In genomic region chr10:104440221-104440620, GRCh38 we compare ENCODE assay signal across 21 cellular contexts.
"Had no signal": no experiment of that assay in that cellular context is flagged by ENCODE, and none has a peak within 500 bp of the region (broad histone marks: within the 10 kb centered on the region; RNA-seq: fewer than 3 reads in every experiment).

No MANE protein-coding gene starts in this region.

- H3K36me3 ChIP-seq: brain microvascular endothelial cell, gastroesophageal sphincter, heart left ventricle, ovary, prostate gland, upper lobe of right lung had no signal

- H3K9me3 ChIP-seq: gastroesophageal sphincter, heart left ventricle, ovary, prostate gland, upper lobe of right lung had no signal

- H3K4me1 ChIP-seq: gastroesophageal sphincter, heart left ventricle, prostate gland, upper lobe of right lung had no signal

- H3K27me3 ChIP-seq: brain microvascular endothelial cell, gastroesophageal sphincter, heart left ventricle, ovary, upper lobe of right lung had no signal

- ATAC-seq: activated CD8-positive, alpha-beta memory T cell treated with anti-CD3 and anti-CD28 coated beads, Interleukin-2, amount 10 ng/mL, durations not matched to agents 7 days and 5 days; activated CD8-positive, alpha-beta T cell treated with anti-CD3 and anti-CD28 coated beads for 36 hours; gastroesophageal sphincter; heart left ventricle; left cardiac atrium; natural killer cell treated with Interleukin-12 subunit alpha and Interleukin-12 subunit beta and Interleukin-15 and Interleukin-18, amount 100 ng/mL, for 72 hours; upper lobe of right lung had no signal

- H3K27ac ChIP-seq: brain microvascular endothelial cell, gastroesophageal sphincter, heart left ventricle, ovary, prostate gland, upper lobe of right lung had no signal

- H3K4me3 ChIP-seq: gastroesophageal sphincter, heart left ventricle, ovary, prostate gland, upper lobe of right lung had no signal

- DNase-seq: activated CD4-positive, alpha-beta T cell treated with anti-CD3 and anti-CD28 coated beads, Interleukin-2, amount 10 ng/mL, durations not matched to agents 7 days and 5 days; activated CD8-positive, alpha-beta memory T cell treated with anti-CD3 and anti-CD28 coated beads, Interleukin-2, amount 10 ng/mL, durations not matched to agents 7 days and 5 days; activated CD8-positive, alpha-beta T cell treated with anti-CD3 and anti-CD28 coated beads for 36 hours; activated effector memory CD4-positive, alpha-beta T cell treated with anti-CD3 and anti-CD28 coated beads, Interleukin-2, amount 50 U/mL, for 16 hours; activated naive CD4-positive, alpha-beta T cell treated with anti-CD3 and anti-CD28 coated beads, Interleukin-2, amount 10 ng/mL, durations not matched to agents 7 days and 5 days; activated T-cell treated with anti-CD3 and anti-CD28 coated beads for 4 hours; amygdala; brain microvascular endothelial cell; caudate nucleus; effector CD4-positive, alpha-beta T cell; erythroblast; heart left ventricle; left cardiac atrium; midbrain; ovary; stimulated activated CD4-positive, alpha-beta T cell treated with anti-CD3 and anti-CD28 coated beads, Interleukin-4, amount 100 ng/mL, for 24 hours; stimulated activated naive CD4-positive, alpha-beta T cell treated with Interleukin-2 at 50 U/mL for 16 hours; upper lobe of right lung had no signal
